Comparison of ENCODE assay signal across 8 cellular contexts in the genomic region with DNA sequence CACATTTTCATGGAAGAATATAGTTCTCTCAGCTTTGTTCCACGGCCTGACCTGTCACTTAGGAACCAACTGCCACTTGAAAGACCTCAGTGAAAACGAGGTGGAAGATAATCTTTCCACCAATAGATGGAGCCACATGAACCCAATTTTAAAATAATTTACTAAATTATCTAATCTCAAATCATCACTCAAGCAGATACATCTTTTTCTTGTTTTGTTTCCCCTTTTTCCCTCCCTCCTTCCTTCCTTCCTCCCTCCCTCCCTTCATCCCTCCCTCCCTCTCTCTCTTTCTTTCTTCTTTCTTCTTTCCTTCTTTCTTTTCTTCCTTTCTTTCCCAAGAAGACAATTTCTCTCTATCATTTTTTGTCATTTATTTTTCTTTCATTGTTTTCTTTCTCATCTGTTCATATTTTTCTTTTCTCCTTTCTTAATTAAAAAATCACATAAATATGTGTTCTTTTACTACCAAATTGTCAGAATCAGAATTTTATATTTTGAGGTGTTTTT.
DNase-seq lines count a peak whose midpoint lies in the region; TF ChIP-seq lines count a peak whose summit lies in the region.

No MANE protein-coding gene starts in this region.

- no peaks in the 10 kb centered on the region for H3K4me1 Mint-ChIP-seq in nephron progenitor cell
- H3K4me1 Mint-ChIP-seq in activated naive CD8-positive, alpha-beta T cell treated with anti-CD3 and anti-CD28 coated beads for 36 hours = no peaks in the 10 kb centered on the region

- no peak overlapping the region for H3K4me3 Mint-ChIP-seq in nephron progenitor cell
- H3K4me3 Mint-ChIP-seq in activated naive CD8-positive, alpha-beta T cell treated with anti-CD3 and anti-CD28 coated beads for 36 hours = no peak overlapping the region

- DNase-seq in NCI-H510A treated with DMSO at 0.1 percent for 48 hours (lab: John Stamatoyannopoulos, UW) (peak; percentile 44), NCI-H510A (lab: John Stamatoyannopoulos, UW) (no peak), NAMALWA (ENCODE audit: low spot score) (peak; percentile 57), cardiac fibroblast (ENCODE audit: low read depth in 2 of 2) (peak; percentile 18 to 65), nephron progenitor cell (no peak), C1 segment of cervical spinal cord (lab: John Stamatoyannopoulos, UW) (no peak)
- no peak for DNase-seq in activated CD4-positive, CD25-positive, alpha-beta regulatory T cell (lab: John Stamatoyannopoulos, UW)
- DNase-seq in activated naive CD8-positive, alpha-beta T cell treated with anti-CD3 and anti-CD28 coated beads for 36 hours = no peak

- H3K36me3 Mint-ChIP-seq in nephron progenitor cell (ENCODE audit: low read depth) = peaks cover 3% of the 10 kb centered on the region
- H3K36me3 Mint-ChIP-seq in activated naive CD8-positive, alpha-beta T cell treated with anti-CD3 and anti-CD28 coated beads for 36 hours = no peaks in the 10 kb centered on the region

- H3K9me3 Mint-ChIP-seq in nephron progenitor cell = peaks cover 18% of the 10 kb centered on the region
- H3K9me3 Mint-ChIP-seq in activated naive CD8-positive, alpha-beta T cell treated with anti-CD3 and anti-CD28 coated beads for 36 hours = no peaks in the 10 kb centered on the region

- H3K27ac Mint-ChIP-seq in nephron progenitor cell = no peak overlapping the region
- no peak overlapping the region for H3K27ac Mint-ChIP-seq in activated naive CD8-positive, alpha-beta T cell treated with anti-CD3 and anti-CD28 coated beads for 36 hours

- TF ChIP-seq CTCF in cardiac fibroblast (IDR thresholded peaks at IDR 0.05; ENCODE audit: low read depth, low read length) = peak; percentile 38
- peak; percentile 36 for TF ChIP-seq CTCF in nephron progenitor cell (IDR thresholded peaks at IDR 0.05)

- H3K27me3 Mint-ChIP-seq in nephron progenitor cell (ENCODE audit: low read depth, poor library complexity) = no peaks in the 10 kb centered on the region
- peaks cover 8% of the 10 kb centered on the region for H3K27me3 Mint-ChIP-seq in activated naive CD8-positive, alpha-beta T cell treated with anti-CD3 and anti-CD28 coated beads for 36 hours

- H3K4me3 ChIP-seq in cardiac fibroblast (replicated peaks in 1 of 2; ENCODE audit: low read depth in 2 of 2, low read length in 2 of 2) = no peak overlapping the region

Comparison
In these comparisons a context has a peak if more than half of its experiments do, and no peak if none do; other contexts are left out.
1. DNase-seq: peak in NCI-H510A treated with DMSO at 0.1 percent for 48 hours (single experiment), NAMALWA (single experiment) and cardiac fibroblast (2 of 2); none in NCI-H510A (single experiment), nephron progenitor cell (single experiment), activated CD4-positive, CD25-positive, alpha-beta regulatory T cell (0 of 4), activated naive CD8-positive, alpha-beta T cell treated with anti-CD3 and anti-CD28 coated beads for 36 hours (single experiment) and C1 segment of cervical spinal cord (0 of 14).